In the genomic region with DNA sequence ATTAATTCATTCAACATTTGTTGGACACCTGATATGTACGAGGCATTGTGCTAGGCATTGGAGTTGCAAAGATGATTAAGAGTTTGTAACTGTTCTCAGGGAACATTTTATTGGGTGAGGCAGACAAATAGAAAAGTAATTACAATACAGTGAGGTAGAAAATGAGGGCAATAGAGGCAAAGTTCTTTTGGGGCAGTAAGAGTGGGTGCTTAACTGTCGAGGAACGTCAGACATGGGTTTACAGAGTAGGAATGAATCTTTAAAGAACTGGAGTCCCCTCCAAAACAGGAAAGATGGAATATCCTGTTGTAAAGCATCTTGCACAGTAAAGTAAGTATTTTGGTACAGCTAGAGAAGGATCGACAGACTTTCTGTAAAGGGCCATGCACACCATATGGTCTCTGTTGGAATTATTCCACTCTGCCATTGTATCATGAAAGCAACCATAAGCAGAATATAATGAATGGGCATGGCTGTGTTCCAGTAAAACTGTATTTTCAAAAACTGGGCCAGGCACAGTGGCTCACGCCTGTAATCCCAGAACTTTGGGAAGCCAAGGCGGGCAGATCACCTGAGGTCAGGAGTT, we compare ENCODE assay signal across 2 cellular contexts.
TF ChIP-seq lines count a peak whose summit lies in the region.

No MANE protein-coding gene starts in this region.

TF ChIP-seq in HepG2, 621 proteins besides CTCF, POLR2A, EP300 and RAD21:
- TF ChIP-seq, protein P1, sequence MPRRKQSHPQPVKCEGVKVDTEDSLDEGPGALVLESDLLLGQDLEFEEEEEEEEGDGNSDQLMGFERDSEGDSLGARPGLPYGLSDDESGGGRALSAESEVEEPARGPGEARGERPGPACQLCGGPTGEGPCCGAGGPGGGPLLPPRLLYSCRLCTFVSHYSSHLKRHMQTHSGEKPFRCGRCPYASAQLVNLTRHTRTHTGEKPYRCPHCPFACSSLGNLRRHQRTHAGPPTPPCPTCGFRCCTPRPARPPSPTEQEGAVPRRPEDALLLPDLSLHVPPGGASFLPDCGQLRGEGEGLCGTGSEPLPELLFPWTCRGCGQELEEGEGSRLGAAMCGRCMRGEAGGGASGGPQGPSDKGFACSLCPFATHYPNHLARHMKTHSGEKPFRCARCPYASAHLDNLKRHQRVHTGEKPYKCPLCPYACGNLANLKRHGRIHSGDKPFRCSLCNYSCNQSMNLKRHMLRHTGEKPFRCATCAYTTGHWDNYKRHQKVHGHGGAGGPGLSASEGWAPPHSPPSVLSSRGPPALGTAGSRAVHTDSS (CRISPR knock-in tag; conservative IDR thresholded peaks at IDR 0.05) = no peak

TF ChIP-seq in HEK293, 187 proteins besides CTCF, POLR2A, EP300 and RAD21:
- no peak for TF ChIP-seq ZNF184 (tag by site-specific recombination; IDR thresholded peaks at IDR 0.05)
- TF ChIP-seq ZNF394 (tag by site-specific recombination; IDR thresholded peaks at IDR 0.05; ENCODE audit: borderline replicate concordance) = no peak
- TF ChIP-seq ZNF248 (tag by site-specific recombination; IDR thresholded peaks at IDR 0.05) = no peak
- TF ChIP-seq, protein P2, sequence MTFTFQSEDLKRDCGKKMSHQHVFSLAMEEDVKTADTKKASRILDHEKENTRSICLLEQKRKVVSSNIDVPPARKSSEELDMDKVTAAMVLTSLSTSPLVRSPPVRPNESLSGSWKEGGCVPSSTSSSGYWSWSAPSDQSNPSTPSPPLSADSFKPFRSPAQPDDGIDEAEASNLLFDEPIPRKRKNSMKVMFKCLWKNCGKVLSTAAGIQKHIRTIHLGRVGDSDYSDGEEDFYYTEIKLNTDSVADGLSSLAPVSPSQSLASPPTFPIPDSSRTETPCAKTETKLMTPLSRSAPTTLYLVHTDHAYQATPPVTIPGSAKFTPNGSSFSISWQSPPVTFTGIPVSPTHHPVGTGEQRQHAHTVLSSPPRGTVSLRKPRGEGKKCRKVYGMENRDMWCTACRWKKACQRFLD (tag by site-specific recombination; IDR thresholded peaks at IDR 0.05) = no peak
- TF ChIP-seq, protein P3, sequence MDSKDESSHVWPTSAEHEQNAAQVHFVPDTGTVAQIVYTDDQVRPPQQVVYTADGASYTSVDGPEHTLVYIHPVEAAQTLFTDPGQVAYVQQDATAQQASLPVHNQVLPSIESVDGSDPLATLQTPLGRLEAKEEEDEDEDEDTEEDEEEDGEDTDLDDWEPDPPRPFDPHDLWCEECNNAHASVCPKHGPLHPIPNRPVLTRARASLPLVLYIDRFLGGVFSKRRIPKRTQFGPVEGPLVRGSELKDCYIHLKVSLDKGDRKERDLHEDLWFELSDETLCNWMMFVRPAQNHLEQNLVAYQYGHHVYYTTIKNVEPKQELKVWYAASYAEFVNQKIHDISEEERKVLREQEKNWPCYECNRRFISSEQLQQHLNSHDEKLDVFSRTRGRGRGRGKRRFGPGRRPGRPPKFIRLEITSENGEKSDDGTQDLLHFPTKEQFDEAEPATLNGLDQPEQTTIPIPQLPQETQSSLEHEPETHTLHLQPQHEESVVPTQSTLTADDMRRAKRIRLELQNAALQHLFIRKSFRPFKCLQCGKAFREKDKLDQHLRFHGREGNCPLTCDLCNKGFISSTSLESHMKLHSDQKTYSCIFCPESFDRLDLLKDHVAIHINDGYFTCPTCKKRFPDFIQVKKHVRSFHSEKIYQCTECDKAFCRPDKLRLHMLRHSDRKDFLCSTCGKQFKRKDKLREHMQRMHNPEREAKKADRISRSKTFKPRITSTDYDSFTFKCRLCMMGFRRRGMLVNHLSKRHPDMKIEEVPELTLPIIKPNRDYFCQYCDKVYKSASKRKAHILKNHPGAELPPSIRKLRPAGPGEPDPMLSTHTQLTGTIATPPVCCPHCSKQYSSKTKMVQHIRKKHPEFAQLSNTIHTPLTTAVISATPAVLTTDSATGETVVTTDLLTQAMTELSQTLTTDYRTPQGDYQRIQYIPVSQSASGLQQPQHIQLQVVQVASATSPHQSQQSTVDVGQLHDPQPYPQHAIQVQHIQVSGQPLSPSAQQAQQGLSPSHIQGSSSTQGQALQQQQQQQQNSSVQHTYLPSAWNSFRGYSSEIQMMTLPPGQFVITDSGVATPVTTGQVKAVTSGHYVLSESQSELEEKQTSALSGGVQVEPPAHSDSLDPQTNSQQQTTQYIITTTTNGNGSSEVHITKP (tag by site-specific recombination; IDR thresholded peaks at IDR 0.05) = peak; percentile 84
TF ChIP-seq in HEK293: peak in this region for 1.
